18 cellular contexts compared by ENCODE assay signal in the genomic region with DNA sequence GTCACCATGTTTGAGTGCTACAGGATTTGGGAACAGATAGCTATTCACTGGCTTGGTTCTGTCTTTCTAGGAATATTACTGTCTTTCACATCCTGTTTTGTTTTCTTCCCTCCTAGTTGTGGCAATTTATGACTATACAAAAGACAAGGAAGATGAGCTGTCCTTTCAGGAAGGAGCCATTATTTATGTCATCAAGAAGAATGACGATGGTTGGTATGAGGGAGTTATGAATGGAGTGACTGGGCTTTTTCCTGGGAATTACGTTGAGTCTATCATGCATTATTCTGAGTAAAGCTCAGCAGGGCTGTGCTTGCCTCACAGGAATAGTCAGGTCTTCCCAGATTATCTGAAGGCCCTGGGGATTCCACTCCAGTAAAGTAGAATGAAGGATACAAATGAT.
A peak's percentile ranks its signal among the peaks of the same experiment; 100 is the strongest.
DNase-seq lines count a peak whose midpoint lies in the region; ATAC-seq, FAIRE-seq and TF ChIP-seq lines count a peak whose summit lies in the region.
"Had no signal": no experiment of that assay in that cellular context is flagged by ENCODE, and none has a peak within 500 bp of the region (broad histone marks: within the 10 kb centered on the region; RNA-seq: fewer than 3 reads in every experiment).

No MANE protein-coding gene starts in this region.

- no peak overlapping the region for H3K4me3 ChIP-seq in astrocyte (ENCODE audit: insufficient read depth, low read depth, low read length)
- no peak overlapping the region for H3K4me3 ChIP-seq in SJCRH30
- H3K4me3 ChIP-seq: thoracic aorta had no signal

- TF ChIP-seq CTCF in astrocyte (IDR thresholded peaks at IDR 0.05; ENCODE audit: insufficient read depth, low read depth, low read length), result no peak
- no peak for TF ChIP-seq CTCF in foreskin keratinocyte (conservative IDR thresholded peaks at IDR 0.05)
- no peak for TF ChIP-seq CTCF in GM13976 (IDR thresholded peaks at IDR 0.05; ENCODE audit: borderline replicate concordance, control extremely low read depth, extremely low read depth, insufficient read depth, missing control alignments)

- no peak overlapping the region for H2AFZ ChIP-seq in astrocyte (ENCODE audit: low read depth, low read length)

- H3K36me3 ChIP-seq in astrocyte (ENCODE audit: insufficient read depth, low read length) (peaks cover 13% of the 10 kb centered on the region), SJCRH30 (peaks cover 30% of the 10 kb centered on the region)

- in situ Hi-C loops in GM13976 (cut with MboI; ENCODE audit: low sequenced_read_pairs, unreplicated experiment), result loop anchor here (25.0 kb wide), 2 partner anchors 190 to 840 kb away; a partner anchor contains a TSS

- no peaks in the 10 kb centered on the region for H3K27me3 ChIP-seq in astrocyte (ENCODE audit: insufficient read depth, low read length)
- H3K27me3 ChIP-seq in foreskin keratinocyte, result no peaks in the 10 kb centered on the region
- H3K27me3 ChIP-seq in SJCRH30, result no peaks in the 10 kb centered on the region

- H3K9me3 ChIP-seq in astrocyte (ENCODE audit: insufficient read depth, low read depth, low read length) (no peaks in the 10 kb centered on the region), SJCRH30 (replicated peaks) (no peaks in the 10 kb centered on the region)
- H3K9me3 ChIP-seq: thoracic aorta had no signal

- H3K4me3 Mint-ChIP-seq in astrocyte (ENCODE audit: unreplicated experiment), result no peak overlapping the region
- H3K4me3 Mint-ChIP-seq: activated CD8-positive, alpha-beta T cell treated with anti-CD3 and anti-CD28 coated beads for 36 hours; memory B cell; neural crest cell had no signal

- peak; percentile 84 for FAIRE-seq in H54 (lab: Jason Lieb, UNC)
- FAIRE-seq in astrocyte (lab: Jason Lieb, UNC), result peak; percentile 29

- H3K4me1 ChIP-seq in astrocyte (ENCODE audit: insufficient read depth, low read length) (no peaks in the 10 kb centered on the region), foreskin keratinocyte (peaks cover 3% of the 10 kb centered on the region), SJCRH30 (no peaks in the 10 kb centered on the region)

- no peak overlapping the region for H3K4me2 ChIP-seq in astrocyte (ENCODE audit: low read length)

- DNase-seq in A172 (ENCODE audit: low spot score) (peak; percentile 66), H54 (ENCODE audit: insufficient read length, low spot score) (peak; percentile 10), astrocyte (ENCODE audit: low read depth) (peak; percentile 30), foreskin keratinocyte (peak; percentile 17 to 58), GM13976 (ENCODE audit: low spot score) (no peak), NOMO-1 (lab: John Stamatoyannopoulos, UW; ENCODE audit: unreplicated experiment in 2 of 2) (no peak), SJCRH30 (no peak)
- DNase-seq: ACHN; activated CD8-positive, alpha-beta T cell treated with anti-CD3 and anti-CD28 coated beads for 36 hours; aorta; cortex of kidney; MV-4-11; NCI-H226 had no signal

- no peak overlapping the region for H3K9ac ChIP-seq in astrocyte (ENCODE audit: low read length)

- H3K9me3 Mint-ChIP-seq in astrocyte (ENCODE audit: unreplicated experiment), result no peaks in the 10 kb centered on the region
- H3K9me3 Mint-ChIP-seq: activated CD8-positive, alpha-beta T cell treated with anti-CD3 and anti-CD28 coated beads for 36 hours; memory B cell; neural crest cell had no signal

- peaks cover 4% of the 10 kb centered on the region for H3K36me3 Mint-ChIP-seq in astrocyte (ENCODE audit: low read depth, unreplicated experiment)

- no peak for TF ChIP-seq POLR2A in H54 (IDR thresholded peaks at IDR 0.05; ENCODE audit: low read depth, low read length)

- H4K20me1 ChIP-seq in astrocyte (ENCODE audit: insufficient read depth, low read length), result no peaks in the 10 kb centered on the region

- no peaks in the 10 kb centered on the region for H3K27me3 Mint-ChIP-seq in astrocyte (ENCODE audit: low read depth, unreplicated experiment)
- H3K27me3 Mint-ChIP-seq: activated CD8-positive, alpha-beta T cell treated with anti-CD3 and anti-CD28 coated beads for 36 hours; memory B cell had no signal

- H3K27ac ChIP-seq in astrocyte (ENCODE audit: low read depth, low read length) (no peak overlapping the region), foreskin keratinocyte (no peak overlapping the region), SJCRH30 (no peak overlapping the region)
- H3K27ac ChIP-seq: thoracic aorta, VCaP had no signal

- ATAC-seq in foreskin keratinocyte (peak; percentile 68), GM19455 (IDR thresholded peaks at IDR 0.05; ENCODE audit: unreplicated experiment) (no peak)
- ATAC-seq: activated CD8-positive, alpha-beta T cell treated with anti-CD3 and anti-CD28 coated beads for 36 hours had no signal

- H3K27ac Mint-ChIP-seq in astrocyte (ENCODE audit: unreplicated experiment), result no peak overlapping the region
- H3K27ac Mint-ChIP-seq: activated CD8-positive, alpha-beta T cell treated with anti-CD3 and anti-CD28 coated beads for 36 hours; memory B cell had no signal

- no peaks in the 10 kb centered on the region for H3K79me2 ChIP-seq in astrocyte (ENCODE audit: insufficient read depth, low read length)

- H3K4me1 Mint-ChIP-seq in astrocyte (ENCODE audit: low read depth, unreplicated experiment), result no peaks in the 10 kb centered on the region
- H3K4me1 Mint-ChIP-seq: memory B cell had no signal

Comparison
In these comparisons a context has a peak if more than half of its experiments do, and no peak if none do; other contexts are left out.
1. DNase-seq: peak in A172 (single experiment), H54 (single experiment), astrocyte (single experiment) and foreskin keratinocyte (2 of 2); none in GM13976 (single experiment), NOMO-1 (0 of 2) and SJCRH30 (0 of 2).